ENCODE assay signal across 9 cellular contexts in the genomic region with DNA sequence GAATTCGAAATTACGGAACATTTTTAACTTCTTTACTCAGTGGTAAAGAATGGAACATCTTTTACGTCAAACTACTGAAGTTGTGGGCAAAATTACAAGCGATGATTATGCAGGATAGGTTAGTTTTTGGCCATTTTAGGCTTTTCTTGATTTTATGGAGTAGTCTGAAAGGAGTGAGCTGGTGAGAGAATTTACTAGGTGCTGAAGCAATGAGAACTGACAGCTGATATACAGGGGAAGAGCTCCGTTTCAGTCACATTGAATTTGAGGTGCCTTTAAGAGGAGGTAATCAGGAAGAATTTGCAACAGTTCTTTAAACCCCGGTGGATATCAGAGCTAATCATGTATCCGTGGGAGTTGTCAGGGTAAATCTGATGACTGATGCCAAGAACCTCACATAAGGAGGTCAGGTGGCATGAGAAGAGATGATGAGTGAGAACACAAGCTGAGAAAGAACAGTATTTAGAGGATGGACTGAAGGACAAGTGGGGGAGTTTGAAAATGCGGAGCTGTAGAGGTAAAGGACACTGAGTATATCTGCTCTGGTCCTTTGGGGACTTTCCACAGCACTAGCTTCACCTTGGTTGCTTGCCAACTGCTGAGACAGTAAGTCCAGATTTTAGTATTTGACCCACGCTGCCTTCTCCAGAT.
DNase-seq lines count a peak whose midpoint lies in the region; ATAC-seq and TF ChIP-seq lines count a peak whose summit lies in the region.
"Had no signal": no experiment of that assay in that cellular context is flagged by ENCODE, and none has a peak within 500 bp of the region (broad histone marks: within the 10 kb centered on the region; RNA-seq: fewer than 3 reads in every experiment).

No MANE protein-coding gene starts in this region.

- no peaks in the 10 kb centered on the region for H3F3A ChIP-seq in MM.1S (ENCODE audit: insufficient read depth, low read length)

- H3K9me3 ChIP-seq in MM.1S (replicated peaks; ENCODE audit: insufficient read depth, low read length) (no peaks in the 10 kb centered on the region), gastroesophageal sphincter (no peaks in the 10 kb centered on the region)

- TF ChIP-seq POLR2A in gastroesophageal sphincter (IDR thresholded peaks at IDR 0.05), result no peak

- H3K36me3 ChIP-seq in MM.1S (replicated peaks; ENCODE audit: insufficient read depth, low read length) (no peaks in the 10 kb centered on the region), gastroesophageal sphincter (no peaks in the 10 kb centered on the region)

- H3K9me3 Mint-ChIP-seq in activated T-cell treated with anti-CD3 and anti-CD28 coated beads, Interleukin-2, amount 50 U/mL, for 24 hours, result no peaks in the 10 kb centered on the region

- no peaks in the 10 kb centered on the region for H3K36me3 Mint-ChIP-seq in activated T-cell treated with anti-CD3 and anti-CD28 coated beads, Interleukin-2, amount 50 U/mL, for 24 hours (ENCODE audit: low read depth)

- ATAC-seq in HG02623 (IDR thresholded peaks at IDR 0.05; ENCODE audit: unreplicated experiment) (peak; percentile 74), gastroesophageal sphincter (no peak)

- peaks cover 33% of the 10 kb centered on the region for H3K4me1 Mint-ChIP-seq in activated T-cell treated with anti-CD3 and anti-CD28 coated beads, Interleukin-2, amount 50 U/mL, for 24 hours (ENCODE audit: low read depth)

- 78 to 86% methylated on average over 6 to 9 of the region's 9 CpGs for WGBS in gastroesophageal sphincter (ENCODE audit: low coverage in 1 of 2), 2 donors

- H3K27me3 Mint-ChIP-seq in activated T-cell treated with anti-CD3 and anti-CD28 coated beads, Interleukin-2, amount 50 U/mL, for 24 hours, result peaks cover 36% of the 10 kb centered on the region

- H2AFZ ChIP-seq in MM.1S (ENCODE audit: low read length), result no peak overlapping the region

- no peak overlapping the region for H3K4me2 ChIP-seq in MM.1S (ENCODE audit: low read depth, low read length)

- no peaks in the 10 kb centered on the region for H3K9me2 ChIP-seq in MM.1S (replicated peaks; ENCODE audit: insufficient read depth, low read length)

- H3K27ac Mint-ChIP-seq in activated T-cell treated with anti-CD3 and anti-CD28 coated beads, Interleukin-2, amount 50 U/mL, for 24 hours, result peak overlapping the region; percentile 93

- no peak overlapping the region for H3K9ac ChIP-seq in MM.1S (ENCODE audit: low read length)

- H3K4me1 ChIP-seq in MM.1S (ENCODE audit: low read length) (no peaks in the 10 kb centered on the region), gastroesophageal sphincter (peaks cover 0 to 12% (median 0%) of the 10 kb centered on the region in 3 donors)

- H3K4me3 ChIP-seq in MM.1S (ENCODE audit: low read length), result no peak overlapping the region
- no peak overlapping the region for H3K4me3 ChIP-seq in gastroesophageal sphincter

- no peaks in the 10 kb centered on the region for H3K79me2 ChIP-seq in MM.1S (ENCODE audit: low read length)

- DNase-seq in activated T-cell treated with anti-CD3 and anti-CD28 coated beads, Interleukin-2, amount 50 U/mL, for 24 hours, result no peak
- DNase-seq in activated T-cell treated with anti-CD3 and anti-CD28 coated beads, Interleukin-2, amount 50 U/mL, for 1 hour, result no peak
- DNase-seq in MM.1S (peak; percentile 39), iPS-NIHi7 (ENCODE audit: extremely low spot score) (no peak), NCI-H526 (lab: John Stamatoyannopoulos, UW) (no peak)
- peak; percentile 35 for DNase-seq in stimulated activated CD8-positive, alpha-beta memory T cell treated with anti-CD3 and anti-CD28 coated beads, Interleukin-4, amount 100 ng/mL, for 48 hours
- DNase-seq: erythroblast had no signal

- no peak for TF ChIP-seq EP300 in gastroesophageal sphincter (IDR thresholded peaks at IDR 0.05)

- TF ChIP-seq CTCF in MM.1S (IDR thresholded peaks at IDR 0.05; ENCODE audit: low read length) (no peak), gastroesophageal sphincter (IDR thresholded peaks at IDR 0.05) (no peak)

- H3K27me3 ChIP-seq in MM.1S (replicated peaks; ENCODE audit: insufficient read depth, low read length), result no peaks in the 10 kb centered on the region
- H3K27me3 ChIP-seq in gastroesophageal sphincter, result no peaks in the 10 kb centered on the region

- H3K27ac ChIP-seq in MM.1S (ENCODE audit: low read length) (no peak overlapping the region), gastroesophageal sphincter (no peak overlapping the region)

- no peaks in the 10 kb centered on the region for H4K20me1 ChIP-seq in MM.1S (ENCODE audit: insufficient read depth, low read length)

- peak overlapping the region; percentile 21 for H3K4me3 Mint-ChIP-seq in activated T-cell treated with anti-CD3 and anti-CD28 coated beads, Interleukin-2, amount 50 U/mL, for 24 hours

Comparison
In these comparisons a context has a peak if more than half of its experiments do, and no peak if none do; other contexts are left out.
1. DNase-seq: peak in MM.1S (single experiment) and stimulated activated CD8-positive, alpha-beta memory T cell treated with anti-CD3 and anti-CD28 coated beads, Interleukin-4, amount 100 ng/mL, for 48 hours (single experiment); none in activated T-cell treated with anti-CD3 and anti-CD28 coated beads, Interleukin-2, amount 50 U/mL, for 24 hours (single experiment), activated T-cell treated with anti-CD3 and anti-CD28 coated beads, Interleukin-2, amount 50 U/mL, for 1 hour (single experiment), iPS-NIHi7 (single experiment) and NCI-H526 (0 of 2).